ENCODE assay signal across 1 cellular context in the genomic region with DNA sequence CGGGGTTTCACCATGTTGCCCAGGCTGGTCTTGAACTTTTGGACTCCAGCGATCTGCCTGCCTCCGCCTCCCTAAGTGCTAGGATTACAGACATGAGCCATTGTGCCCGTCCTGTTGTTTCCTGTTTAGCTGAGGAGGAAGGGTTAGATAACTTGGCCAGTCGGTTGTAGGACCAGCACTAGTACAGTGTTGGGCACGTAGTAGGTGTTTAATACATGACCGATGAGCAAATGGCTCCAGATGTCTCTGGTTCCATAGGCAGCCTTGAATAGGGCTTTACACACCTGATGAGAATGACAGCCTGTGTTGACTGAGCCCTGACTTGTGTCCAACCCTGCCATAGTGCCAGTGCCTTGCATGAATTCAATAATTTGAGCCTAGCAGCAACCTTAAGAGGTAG.
TF ChIP-seq lines count a peak whose summit lies in the region.

No MANE protein-coding gene starts in this region.

TF ChIP-seq in HepG2, 621 proteins besides CTCF, POLR2A, EP300 and RAD21:
- TF ChIP-seq, protein P1, sequence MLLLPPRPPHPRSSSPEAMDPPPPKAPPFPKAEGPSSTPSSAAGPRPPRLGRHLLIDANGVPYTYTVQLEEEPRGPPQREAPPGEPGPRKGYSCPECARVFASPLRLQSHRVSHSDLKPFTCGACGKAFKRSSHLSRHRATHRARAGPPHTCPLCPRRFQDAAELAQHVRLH (CRISPR knock-in tag; IDR thresholded peaks at IDR 0.05; ENCODE audit: borderline replicate concordance, low read depth), result no peak
- no peak for TF ChIP-seq ZNF407 (CRISPR knock-in tag; IDR thresholded peaks at IDR 0.05; ENCODE audit: not compliant biosample characterization)
- no peak for TF ChIP-seq ZFP36L1 (CRISPR knock-in tag; IDR thresholded peaks at IDR 0.05)
- TF ChIP-seq PCBP1 (IDR thresholded peaks at IDR 0.05; ENCODE audit: borderline replicate concordance, low read depth, low read length), result no peak
- TF ChIP-seq ZKSCAN1 (IDR thresholded peaks at IDR 0.05; ENCODE audit: low read length), result peak; percentile 75
- no peak for TF ChIP-seq HNRNPL (IDR thresholded peaks at IDR 0.05; ENCODE audit: low read depth, low read length)
